ENCODE assay signal across 23 cellular contexts in genomic region chr6:104182811-104183210, GRCh38.
DNase-seq lines count a peak whose midpoint lies in the region; ATAC-seq, FAIRE-seq and TF ChIP-seq lines count a peak whose summit lies in the region.
"Had no signal": no experiment of that assay in that cellular context is flagged by ENCODE, and none has a peak within 500 bp of the region (broad histone marks: within the 10 kb centered on the region; RNA-seq: fewer than 3 reads in every experiment).

No MANE protein-coding gene starts in this region.

- H3K4me1 ChIP-seq in HepG2 (ENCODE audit: insufficient read depth, low read length), result no peaks in the 10 kb centered on the region
- H3K4me1 ChIP-seq: BLaER1, Caco-2, colonic mucosa, SJCRH30, vagina had no signal

- 42% methylated on average over 2 of the region's 2 CpGs for WGBS in HepG2 (ENCODE audit: low lambda C conversion rate)

- no peak for FAIRE-seq in HepG2 (lab: Jason Lieb, UNC)
- FAIRE-seq: A204.1 had no signal

- peak; percentile 49 for DNase-seq in Ammon's horn (ENCODE audit: low spot score)
- DNase-seq in RWPE1 (ENCODE audit: low spot score), result peak; percentile 16
- DNase-seq in choroid plexus epithelial cell (ENCODE audit: low read depth), result peak; percentile 77
- no peak for DNase-seq in HepG2 (ENCODE audit: low spot score)
- DNase-seq in Right ventricle myocardium superior, result no peak
- no peak for DNase-seq in stimulated activated naive CD4-positive, alpha-beta T cell (lab: John Stamatoyannopoulos, UW)
- DNase-seq in activated gamma-delta T cell treated with Interleukin-2 at 50 U/mL for 16 hours, result no peak
- DNase-seq: activated CD4-positive, alpha-beta T cell treated with anti-CD3 and anti-CD28 coated beads, Interleukin-2, amount 50 U/mL, for 4 hours; Caco-2; colonic mucosa; HFFc6; KBM-7; naive B cell; NCI-H1048; NCI-H2029 treated with DMSO at 0.1 percent for 48 hours; right cardiac atrium; SJCRH30; T-helper 17 cell had no signal

- TF ChIP-seq EP300 in HepG2 (IDR thresholded peaks at IDR 0.05; ENCODE audit: low read depth in 2 of 2, low read length in 2 of 2) (no peak), HepG2 (CRISPR knock-in tag; IDR thresholded peaks at IDR 0.05; ENCODE audit: borderline replicate concordance) (no peak)

- no peak for TF ChIP-seq RAD21 in HepG2 (CRISPR knock-in tag; IDR thresholded peaks at IDR 0.05)

- BruUV-seq in HepG2 (replicated peaks; lab: Mats Ljungman, UMichigan), result no TSS peak

- no peak overlapping the region for H2AFZ ChIP-seq in HepG2 (ENCODE audit: low read length)

- H3K4me3 ChIP-seq in choroid plexus epithelial cell (ENCODE audit: low read depth, low read length) (no peak overlapping the region), HepG2 (replicated peaks in 1 of 3; ENCODE audit: insufficient read depth in 1 of 3, low read depth in 2 of 3, low read length in 3 of 3) (no peak overlapping the region)
- H3K4me3 ChIP-seq: BLaER1, colonic mucosa, SJCRH30, vagina had no signal

- no peaks in the 10 kb centered on the region for H3K9me3 ChIP-seq in HepG2 (ENCODE audit: low read length)
- H3K9me3 ChIP-seq: BLaER1, Caco-2, colonic mucosa, SJCRH30, vagina had no signal

- H3K9ac ChIP-seq in HepG2 (ENCODE audit: insufficient read depth, low read depth, low read length), result no peak overlapping the region
- H3K9ac ChIP-seq: BLaER1 had no signal

- H3K4me2 ChIP-seq in HepG2 (ENCODE audit: low read depth, low read length), result no peak overlapping the region
- H3K4me2 ChIP-seq: BLaER1 had no signal

- CTCF ChIA-PET in RWPE1 (lab: Yijun Ruan, JAX) (no interaction called here), HepG2 (lab: Yijun Ruan, JAX; ENCODE audit: low intra/inter-chr PET ratio, low total read pairs) (no interaction called here)

- in situ Hi-C loops in HepG2 (cut with HindIII; ENCODE audit: extremely low pct_ligation_motif_present, low pct_unique_long_range_greater_than_20kb), result no loop called here

- no peaks in the 10 kb centered on the region; a peak in 1 of 5 replicates for H3K27me3 ChIP-seq in HepG2 (ENCODE audit: control insufficient read depth in 1 of 2, insufficient read depth in 2 of 2, low read length in 2 of 2)
- H3K27me3 ChIP-seq: BLaER1, colonic mucosa, SJCRH30, vagina had no signal

- POLR2A ChIA-PET in RWPE1 (lab: Yijun Ruan, JAX; ENCODE audit: low non-redundant PET) (no interaction called here), HepG2 (lab: Yijun Ruan, JAX) (no interaction called here)

- no peaks in the 10 kb centered on the region for H3K36me3 ChIP-seq in HepG2 (replicated peaks in 1 of 2; ENCODE audit: control insufficient read depth in 1 of 2, insufficient read depth in 2 of 2, low read length in 2 of 2)
- H3K36me3 ChIP-seq: BLaER1, colonic mucosa, SJCRH30, vagina had no signal

- no peak for ATAC-seq in HepG2
- no peak for ATAC-seq in Right ventricle myocardium superior (ENCODE audit: poor library complexity)
- no peak for ATAC-seq in GM18867 (IDR thresholded peaks at IDR 0.05; ENCODE audit: unreplicated experiment)
- ATAC-seq: right cardiac atrium, T-helper 17 cell had no signal

- TF ChIP-seq CTCF in RWPE1 (conservative IDR thresholded peaks at IDR 0.05; ENCODE audit: low read depth), result no peak
- no peak for TF ChIP-seq CTCF in choroid plexus epithelial cell (conservative IDR thresholded peaks at IDR 0.05; ENCODE audit: low read depth, low read length)
- TF ChIP-seq CTCF in HepG2 (CRISPR knock-in tag; IDR thresholded peaks at IDR 0.05), result no peak

- H3K27ac ChIP-seq in RWPE1 (no peak overlapping the region), HepG2 (ENCODE audit: extremely low read length, insufficient read depth, low read length) (no peak overlapping the region)
- H3K27ac ChIP-seq: BLaER1, colonic mucosa, SJCRH30, vagina, VCaP had no signal

- intact Hi-C loops in HepG2 (cut with micrococcal nuclease; ENCODE audit: unreplicated experiment) (no loop called here), Right ventricle myocardium superior (cut with DNase I) (no loop called here)

- H4K20me1 ChIP-seq in HepG2 (ENCODE audit: insufficient read depth, low read length), result no peaks in the 10 kb centered on the region
- H4K20me1 ChIP-seq: BLaER1 had no signal

- no peaks in the 10 kb centered on the region for H3K79me2 ChIP-seq in HepG2 (ENCODE audit: insufficient read depth, low read length)

- TF ChIP-seq POLR2A in HepG2 (IDR thresholded peaks at IDR 0.05; ENCODE audit: insufficient read depth in 1 of 2, low read depth in 2 of 2, low read length in 2 of 2), result no peak

TF ChIP-seq in HepG2, 621 proteins besides CTCF, POLR2A, EP300 and RAD21:
- 0 out of 2 replicates have a peak, but pooled peaks have one; percentile 23 for TF ChIP-seq ATF7 (IDR thresholded peaks at IDR 0.05)
- no peak for TF ChIP-seq ATF7 (CRISPR knock-in tag; IDR thresholded peaks at IDR 0.05)
- TF ChIP-seq TBX3 (IDR thresholded peaks at IDR 0.05; ENCODE audit: borderline replicate concordance), result no peak

Comparison
In these comparisons a context has a peak if more than half of its experiments do, and no peak if none do; other contexts are left out.
1. DNase-seq: peak in Ammon's horn (single experiment), RWPE1 (single experiment) and choroid plexus epithelial cell (single experiment); none in HepG2 (single experiment), Right ventricle myocardium superior (single experiment), stimulated activated naive CD4-positive, alpha-beta T cell (0 of 6) and activated gamma-delta T cell treated with Interleukin-2 at 50 U/mL for 16 hours (single experiment).